In the genomic region with DNA sequence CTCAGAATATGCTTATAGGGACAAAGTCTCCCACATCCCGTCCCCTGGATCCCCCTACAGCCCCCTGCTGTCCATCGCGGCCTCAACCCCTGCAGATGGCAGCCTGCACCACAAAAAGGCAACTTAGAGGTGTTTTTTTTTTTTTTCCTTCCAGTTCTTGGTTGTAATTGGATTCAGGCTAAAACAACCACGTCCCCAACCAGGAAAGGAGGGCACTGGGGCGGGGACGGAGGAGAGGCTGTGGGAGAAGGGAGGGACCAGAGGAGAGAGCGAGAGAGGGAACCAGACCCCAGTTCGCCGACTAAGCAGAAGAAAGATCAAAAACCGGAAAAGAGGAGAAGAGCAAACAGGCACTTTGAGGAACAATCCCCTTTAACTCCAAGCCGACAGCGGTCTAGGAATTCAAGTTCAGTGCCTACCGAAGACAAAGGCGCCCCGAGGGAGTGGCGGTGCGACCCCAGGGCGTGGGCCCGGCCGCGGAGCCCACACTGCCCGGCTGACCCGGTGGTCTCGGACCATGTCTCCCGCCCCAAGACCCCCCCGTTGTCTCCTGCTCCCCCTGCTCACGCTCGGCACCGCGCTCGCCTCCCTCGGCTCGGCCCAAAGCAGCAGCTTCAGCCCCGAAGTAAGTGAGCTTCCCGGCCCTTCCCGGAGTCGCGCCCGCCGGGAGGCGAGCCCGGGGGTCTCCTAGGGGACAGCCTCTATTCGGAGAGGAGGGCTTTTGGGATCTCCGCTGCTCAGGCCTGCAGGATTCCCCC, we compare ENCODE assay signal across 7 cellular contexts. TPM values are rescaled to one million over a fixed set of nuclear protein-coding genes. Genes with fewer than 3 reads are reported as not detected.
DNase-seq lines count a peak whose midpoint lies in the region; ATAC-seq and TF ChIP-seq lines count a peak whose summit lies in the region.

Gene MMP14 (plus strand): TSS at position 285 of the 758 bp plus-strand sequence. CDS start 233 bp downstream, at position 518.

- no peak within 1 kb of the TSS for H4K8ac ChIP-seq in H9 (replicated peaks; ENCODE audit: insufficient read length, low read depth, low read length)

- H3K4me2 ChIP-seq in H9 (ENCODE audit: insufficient read depth, insufficient read length, low read length) = peak within 1 kb of the TSS; percentile 81

- no peaks in the 10 kb centered on the region for H3K79me1 ChIP-seq in H9 (ENCODE audit: insufficient read depth, low read depth, low read length, poor library complexity, severe bottlenecking)

- peak within 1 kb of the TSS; percentile 88 to 99 (median 94) for H3K27ac Mint-ChIP-seq in H9

- H3K36me3 ChIP-seq in SK-N-MC (ENCODE audit: insufficient read depth, low read length) (peaks cover 31% of the 10 kb centered on the region), urinary bladder (ENCODE audit: insufficient read depth) (peaks cover 3% of the 10 kb centered on the region)

- no peak for ATAC-seq in GM19035 (IDR thresholded peaks at IDR 0.05; ENCODE audit: unreplicated experiment)

- H2AFZ ChIP-seq in H9 (ENCODE audit: low read length) = no peak within 1 kb of the TSS

- WGBS in H9 (ENCODE audit: extremely low coverage, insufficient read length, low lambda C conversion rate) = no CpG with 5 or more reads among the region's 44 CpGs
- 2% methylated on average over 44 of the region's 44 CpGs for WGBS in urinary bladder

- H3K27ac ChIP-seq in H9 (ENCODE audit: insufficient read length, low read depth, low read length) (peak within 1 kb of the TSS; percentile 15), SK-N-MC (peak within 1 kb of the TSS; percentile 92), epithelial cell of prostate (peak within 1 kb of the TSS; percentile 98), urinary bladder (ENCODE audit: low read depth) (peak within 1 kb of the TSS; percentile 95)

- no peaks in the 10 kb centered on the region for H3K27me3 Mint-ChIP-seq in H9 (ENCODE audit: low read depth)

- H3K4me1 ChIP-seq in H9 (ENCODE audit: insufficient read depth, low read length) (peaks cover 9% of the 10 kb centered on the region; the same call in 1 of the 2 replicates), mononuclear cell (ENCODE audit: insufficient read depth, low read length) (peaks cover 21% of the 10 kb centered on the region), urinary bladder (ENCODE audit: insufficient read depth) (no peaks in the 10 kb centered on the region)

- peaks cover 28 to 32% of the 10 kb centered on the region in 2 experiments for H3K4me1 Mint-ChIP-seq in H9

- peak; percentile 59 for DNase-seq in H9
- no peak for DNase-seq in SK-N-MC (ENCODE audit: low read depth, low spot score)
- no peak for DNase-seq in epithelial cell of prostate (ENCODE audit: low read depth, low spot score)
- no peak for DNase-seq in putamen (ENCODE audit: low spot score)

- no peak within 1 kb of the TSS for H4K91ac ChIP-seq in H9 (ENCODE audit: insufficient read length, low read depth, low read length)

- H2BK15ac ChIP-seq in H9 (ENCODE audit: low read depth, low read length) = no peak within 1 kb of the TSS

- H2BK120ac ChIP-seq in H9 (ENCODE audit: low read depth, low read length, poor library complexity, severe bottlenecking) = no peak within 1 kb of the TSS

- H3K9ac ChIP-seq in H9 (ENCODE audit: extremely low read depth, insufficient read length, low read length) = peak within 1 kb of the TSS; percentile 87
- peak within 1 kb of the TSS; percentile 94 for H3K9ac ChIP-seq in SK-N-MC (ENCODE audit: insufficient read length)

- H3K4me3 ChIP-seq in SK-N-MC (peak within 1 kb of the TSS; percentile 92), mononuclear cell (ENCODE audit: low read length) (peak within 1 kb of the TSS; percentile 46), urinary bladder (ENCODE audit: low read depth, low read length) (peak within 1 kb of the TSS; percentile 90)

- H3K9me3 ChIP-seq in H9 (ENCODE audit: control insufficient read depth, low read depth, low read length) = no peaks in the 10 kb centered on the region
- no peaks in the 10 kb centered on the region for H3K9me3 ChIP-seq in SK-N-MC (ENCODE audit: low read depth, low read length)
- no peaks in the 10 kb centered on the region for H3K9me3 ChIP-seq in mononuclear cell (ENCODE audit: low read depth, low read length)

- H3K14ac ChIP-seq in H9 (ENCODE audit: insufficient read depth, low read length) = peak within 1 kb of the TSS; percentile 95

- no peak within 1 kb of the TSS for H4K5ac ChIP-seq in H9 (ENCODE audit: insufficient read length, low read depth, low read length)

- H3K9me3 Mint-ChIP-seq in H9 = no peaks in the 10 kb centered on the region

- H3K79me2 ChIP-seq in H9 (ENCODE audit: insufficient read depth, low read length) = no peaks in the 10 kb centered on the region; the same call in 1 of the 2 replicates

- H3K18ac ChIP-seq in H9 (ENCODE audit: insufficient read length, low read depth, low read length) = peak within 1 kb of the TSS; percentile 94

- H3K4ac ChIP-seq in H9 (ENCODE audit: low read depth, low read length) = peak within 1 kb of the TSS; percentile 4; the same call in 1 of the 2 replicates

- no peak within 1 kb of the TSS for H2BK12ac ChIP-seq in H9 (ENCODE audit: insufficient read length, low read depth, low read length)

- no peaks in the 10 kb centered on the region for H3K27me3 ChIP-seq in H9 (ENCODE audit: insufficient read depth, low read length)
- peaks cover 12% of the 10 kb centered on the region for H3K27me3 ChIP-seq in mononuclear cell (ENCODE audit: insufficient read depth, low read length)

- H3K36me3 Mint-ChIP-seq in H9 (ENCODE audit: insufficient read depth in 1 of 3, low read depth in 3 of 3) = peaks cover 15 to 38% (median 27%) of the 10 kb centered on the region in 3 experiments; a peak in 6 of 7 replicates

- no peak within 1 kb of the TSS for H2BK20ac ChIP-seq in H9 (ENCODE audit: low read depth, low read length, poor library complexity, severe bottlenecking)

- H3K56ac ChIP-seq in H9 (ENCODE audit: insufficient read length, low read depth, low read length) = no peak within 1 kb of the TSS

- TF ChIP-seq CTCF in H9 (conservative IDR thresholded peaks at IDR 0.05) = peak; percentile 41; the same call in 2 of the 3 replicates

- no peaks in the 10 kb centered on the region for H4K20me1 ChIP-seq in H9 (ENCODE audit: control insufficient read depth, insufficient read depth, insufficient read length)

- peaks cover 14% of the 10 kb centered on the region for H3K23me2 ChIP-seq in H9 (ENCODE audit: insufficient read length, low read depth, low read length, poor library complexity, severe bottlenecking)

- no peak within 1 kb of the TSS for H3T11ph ChIP-seq in H9 (ENCODE audit: low read length)

- H3K23ac ChIP-seq in H9 (ENCODE audit: insufficient read length, low read depth, low read length) = no peak within 1 kb of the TSS

- no peak within 1 kb of the TSS for H2AK5ac ChIP-seq in H9 (ENCODE audit: insufficient read length, low read length)

- no peak within 1 kb of the TSS for H2BK5ac ChIP-seq in H9 (ENCODE audit: insufficient read length, low read length)

- H3K4me3 Mint-ChIP-seq in H9 = peak within 1 kb of the TSS; percentile 95 to 99

RNA-seq across cellular contexts. Expression of gene MMP14, which starts in this region (rescaled TPM):
- total RNA-seq in H9 (2021) (56.5 and 60.3 TPM in 2 replicates), mononuclear cell (2.9 TPM), urinary bladder (120 TPM)
- 189 TPM for polyA plus RNA-seq in urinary bladder

Comparison
In these comparisons a context has a peak if more than half of its experiments do, and no peak if none do; other contexts are left out.
1. RNA of gene MMP14 (total RNA-seq): 120 TPM in urinary bladder (single experiment) and 56.5 to 60.3 TPM in H9; 2.9 TPM in mononuclear cell (single experiment); every median in the first group is over 10 times any median in the second.
2. H3K27ac ChIP-seq: peak in every context shown above with its lines; median percentile 98 in epithelial cell of prostate; 95 in urinary bladder; 92 in SK-N-MC; 15 in H9.
3. Peak in every context shown above with its lines, with median percentiles within 50 percentile points of each other: H3K4me3 ChIP-seq.